9 cellular contexts compared by ENCODE assay signal in genomic region chrY:8815616-8816015, GRCh38.
"Had no signal": no experiment of that assay in that cellular context is flagged by ENCODE, and none has a peak within 500 bp of the region (broad histone marks: within the 10 kb centered on the region; RNA-seq: fewer than 3 reads in every experiment).

No MANE protein-coding gene starts in this region.

- DNase-seq: GM23248, GOT3, H7, H9, HCEC 1CT, HFFc6 had no signal

- H3K4me3 ChIP-seq: GM23248, GM23338, HAP-1 had no signal

- H3K36me3 ChIP-seq: HAP-1 had no signal

- H3K4me2 ChIP-seq: GM23338 had no signal

- H3K4me1 ChIP-seq: HAP-1 had no signal

- H3K9ac ChIP-seq: GM23248 had no signal

- H2AFZ ChIP-seq: GM23248, GM23338 had no signal

- H3K27ac ChIP-seq: GM23248 had no signal

- ATAC-seq: GM23338, HCT116 had no signal

- H3K9me3 ChIP-seq: HAP-1 had no signal
